Comparison of ENCODE assay signal across 1 cellular context in genomic region chr5:74638776-74639537, GRCh38.
TF ChIP-seq lines count a peak whose summit lies in the region.

No MANE protein-coding gene starts in this region.

TF ChIP-seq in HCT116, 20 proteins besides CTCF, POLR2A, EP300 and RAD21:
- TF ChIP-seq YY1 (IDR thresholded peaks at IDR 0.05; ENCODE audit: extremely low read depth, insufficient replicate concordance, low read depth, low read length) (no peak), SP1 (IDR thresholded peaks at IDR 0.05; ENCODE audit: low read depth) (no peak), ZNF274 (IDR thresholded peaks at IDR 0.05; ENCODE audit: low read depth, low read length) (no peak), EGR1 (IDR thresholded peaks at IDR 0.05; ENCODE audit: low read depth) (no peak), SRF (IDR thresholded peaks at IDR 0.05; ENCODE audit: low read depth) (no peak), POLR2AphosphoS5 (IDR thresholded peaks at IDR 0.05; ENCODE audit: low read depth, low read length) (no peak), ELF1 (IDR thresholded peaks at IDR 0.05; ENCODE audit: borderline replicate concordance, low read depth) (no peak), SIN3A (IDR thresholded peaks at IDR 0.05; ENCODE audit: low read depth) (no peak), JUND (IDR thresholded peaks at IDR 0.05) (no peak)
- TF ChIP-seq, protein P1, sequence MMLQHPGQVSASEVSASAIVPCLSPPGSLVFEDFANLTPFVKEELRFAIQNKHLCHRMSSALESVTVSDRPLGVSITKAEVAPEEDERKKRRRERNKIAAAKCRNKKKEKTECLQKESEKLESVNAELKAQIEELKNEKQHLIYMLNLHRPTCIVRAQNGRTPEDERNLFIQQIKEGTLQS (IDR thresholded peaks at IDR 0.05): no peak
